Comparison of ENCODE assay signal across 12 cellular contexts in genomic region chr16:74596586-74596985, GRCh38.
"Had no signal": no experiment of that assay in that cellular context is flagged by ENCODE, and none has a peak within 500 bp of the region (broad histone marks: within the 10 kb centered on the region; RNA-seq: fewer than 3 reads in every experiment).

No MANE protein-coding gene starts in this region.

- H3K4me3 Mint-ChIP-seq: activated B cell treated with CpG ODN at 0.5 μM for 24 hours, endodermal cell, immature natural killer cell, neural crest cell had no signal

- H3K4me3 ChIP-seq: cardiac muscle cell, dorsolateral prefrontal cortex, psoas muscle, sigmoid colon, SJCRH30, spleen had no signal

- H3K27ac ChIP-seq: cardiac muscle cell, dorsolateral prefrontal cortex, psoas muscle, sigmoid colon, SJCRH30, spleen had no signal

- DNase-seq: activated B cell treated with CpG ODN at 0.5 μM for 24 hours; activated CD4-positive, alpha-beta T cell treated with anti-CD3 and anti-CD28 coated beads, Interleukin-2, amount 50 U/mL, for 1 hour; dorsolateral prefrontal cortex; endodermal cell; immature natural killer cell; psoas muscle; SJCRH30; spleen; stimulated activated CD4-positive, alpha-beta T cell treated with anti-CD3 and anti-CD28 coated beads, Interleukin-1b, Interleukin-23, amount 100 ng/mL, for 48 hours had no signal

- H3K27me3 Mint-ChIP-seq: activated B cell treated with CpG ODN at 0.5 μM for 24 hours had no signal

- ATAC-seq: psoas muscle had no signal

- H3K9me3 ChIP-seq: psoas muscle, sigmoid colon, SJCRH30, spleen had no signal

- H3K4me1 ChIP-seq: SJCRH30 had no signal

- H3K36me3 ChIP-seq: cardiac muscle cell, sigmoid colon, SJCRH30 had no signal

- H3K9me3 Mint-ChIP-seq: activated B cell treated with CpG ODN at 0.5 μM for 24 hours, endodermal cell, immature natural killer cell, neural crest cell had no signal

- H3K27me3 ChIP-seq: cardiac muscle cell, dorsolateral prefrontal cortex, sigmoid colon, SJCRH30, spleen had no signal

- H3K27ac Mint-ChIP-seq: activated B cell treated with CpG ODN at 0.5 μM for 24 hours, endodermal cell had no signal
